In the genomic region with DNA sequence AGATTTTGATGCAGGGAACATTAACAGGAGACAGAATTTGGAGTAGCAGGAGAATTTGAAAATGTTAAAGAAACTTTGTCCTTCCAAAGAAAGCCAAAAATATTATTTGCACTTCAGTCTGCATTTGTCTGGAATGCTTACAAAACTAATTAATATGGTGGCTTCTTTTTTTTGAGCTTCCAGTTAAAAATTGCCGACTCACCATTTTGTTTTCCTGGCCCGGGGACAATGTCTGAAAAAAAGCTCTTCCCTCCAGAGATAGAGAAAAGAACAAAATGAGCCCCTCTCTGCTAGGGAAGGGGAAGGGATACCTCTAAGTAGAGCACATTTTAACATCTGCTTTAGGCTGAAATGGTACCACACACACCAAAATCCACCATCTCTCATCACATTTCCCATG, we compare ENCODE assay signal across 33 cellular contexts.
"Had no signal": no experiment of that assay in that cellular context is flagged by ENCODE, and none has a peak within 500 bp of the region (broad histone marks: within the 10 kb centered on the region; RNA-seq: fewer than 3 reads in every experiment).

No MANE protein-coding gene starts in this region.

- ATAC-seq: activated CD8-positive, alpha-beta T cell treated with anti-CD3 and anti-CD28 coated beads for 36 hours; activated naive CD4-positive, alpha-beta T cell treated with anti-CD3 and anti-CD28 coated beads, Interleukin-2, amount 50 U/mL, for 72 hours; activated naive CD8-positive, alpha-beta T cell treated with anti-CD3 and anti-CD28 coated beads, Interleukin-2, amount 50 U/mL, for 24 hours; activated T-cell treated with anti-CD3 and anti-CD28 coated beads, Interleukin-2, amount 50 U/mL, for 4 hours; activated T-cell treated with anti-CD3 and anti-CD28 coated beads, Interleukin-2, amount 50 U/mL, for 72 hours; activated T-helper 17 cell treated with anti-CD3 and anti-CD28 coated beads, Interleukin-2, amount 50 U/mL, for 72 hours had no signal

- H3K4me3 ChIP-seq: ascending aorta, cardiac muscle cell had no signal

- DNase-seq: activated B cell treated with CpG ODN at 0.5 μM for 24 hours; activated CD4-positive, alpha-beta memory T cell treated with anti-CD3 and anti-CD28 coated beads for 36 hours; activated CD4-positive, alpha-beta T cell treated with anti-CD3 and anti-CD28 coated beads for 4 hours; activated CD4-positive, alpha-beta T cell treated with anti-CD3 and anti-CD28 coated beads, Interleukin-2, amount 10 ng/mL, durations not matched to agents 24 days and 14 days; activated CD4-positive, alpha-beta T cell treated with anti-CD3 and anti-CD28 coated beads, Interleukin-2, amount 50 U/mL, for 1 hour; activated CD4-positive, alpha-beta T cell treated with anti-CD3 and anti-CD28 coated beads, Interleukin-2, amount 50 U/mL, for 4 hours; activated CD4-positive, CD25-positive, alpha-beta regulatory T cell treated with anti-CD3 and anti-CD28 coated beads, Interleukin-2, amount 50 U/mL, for 72 hours; activated CD8-positive, alpha-beta memory T cell treated with anti-CD3 and anti-CD28 coated beads, Interleukin-2, amount 50 U/mL, for 4 hours; activated CD8-positive, alpha-beta T cell treated with anti-CD3 and anti-CD28 coated beads for 36 hours; activated effector memory CD4-positive, alpha-beta T cell treated with anti-CD3 and anti-CD28 coated beads, Interleukin-2, amount 50 U/mL, for 16 hours; activated gamma-delta T cell treated with Interleukin-2 at 50 U/mL for 16 hours; activated naive CD4-positive, alpha-beta T cell; activated naive CD4-positive, alpha-beta T cell treated with anti-CD3 and anti-CD28 coated beads for 36 hours; activated naive CD4-positive, alpha-beta T cell treated with anti-CD3 and anti-CD28 coated beads, Interleukin-2, amount 50 U/mL, for 16 hours; activated naive CD8-positive, alpha-beta T cell treated with anti-CD3 and anti-CD28 coated beads, Interleukin-2, amount 10 ng/mL, durations not matched to agents 7 days and 5 days; activated naive CD8-positive, alpha-beta T cell treated with anti-CD3 and anti-CD28 coated beads, Interleukin-2, amount 50 U/mL, for 24 hours; activated T-cell treated with anti-CD3 and anti-CD28 coated beads for 4 hours; activated T-cell treated with anti-CD3 and anti-CD28 coated beads, Interleukin-2, amount 50 U/mL, for 1 hour; activated T-cell treated with anti-CD3 and anti-CD28 coated beads, Interleukin-2, amount 50 U/mL, for 4 hours; activated T-cell treated with anti-CD3 and anti-CD28 coated beads, Interleukin-2, amount 50 U/mL, for 72 hours; amygdala; anterior cingulate cortex; caudate nucleus; cerebellar nuclear complex; T-helper 2 cell; T-helper 9 cell had no signal

- H3K27ac ChIP-seq: ascending aorta, cardiac muscle cell, VCaP had no signal

- H3K4me1 ChIP-seq: ascending aorta had no signal

- FAIRE-seq: bronchial epithelial cell, TTC549 had no signal

- H3K9me3 ChIP-seq: ascending aorta had no signal

- H3K27me3 ChIP-seq: ascending aorta, cardiac muscle cell had no signal

- H3K36me3 ChIP-seq: ascending aorta, cardiac muscle cell had no signal
